ENCODE assay signal across 13 cellular contexts in genomic region chr1:185632659-185633428, GRCh38.
DNase-seq lines count a peak whose midpoint lies in the region; ATAC-seq and TF ChIP-seq lines count a peak whose summit lies in the region.
"Had no signal": no experiment of that assay in that cellular context is flagged by ENCODE, and none has a peak within 500 bp of the region (broad histone marks: within the 10 kb centered on the region; RNA-seq: fewer than 3 reads in every experiment).

No MANE protein-coding gene starts in this region.

- no peak for TF ChIP-seq CTCF in AG09309 (IDR thresholded peaks at IDR 0.05; ENCODE audit: control insufficient read depth, insufficient read depth, low read depth, low read length, missing control alignments)

- no peak overlapping the region for H3K4me3 ChIP-seq in AG09309 (ENCODE audit: control insufficient read depth, low read depth, low read length)
- H3K4me3 ChIP-seq: A549 had no signal

- DNase-seq in AG09309 (ENCODE audit: low read depth) (peak; percentile 88), LHCN-M2 (ENCODE audit: low read depth) (peak; percentile 62), amniotic epithelial cell (ENCODE audit: low read depth) (peak; percentile 98), iris pigment epithelial cell (ENCODE audit: low read depth) (peak; percentile 85), RPMI8226 (no peak), NCI-H1930 (lab: John Stamatoyannopoulos, UW) (no peak), dermis blood vessel endothelial cell (no peak)
- DNase-seq: activated CD8-positive, alpha-beta T cell treated with anti-CD3 and anti-CD28 coated beads for 36 hours; activated effector memory CD4-positive, alpha-beta T cell treated with Interleukin-2 at 50 U/mL for 16 hours; MM.1S; T-helper 9 cell had no signal

- no peak for ATAC-seq in GM21576 (IDR thresholded peaks at IDR 0.05; ENCODE audit: unreplicated experiment)
- ATAC-seq: A549; activated CD8-positive, alpha-beta T cell treated with anti-CD3 and anti-CD28 coated beads for 36 hours had no signal

Comparison
In these comparisons a context has a peak if more than half of its experiments do, and no peak if none do; other contexts are left out.
1. DNase-seq: peak in AG09309 (single experiment), LHCN-M2 (single experiment), amniotic epithelial cell (single experiment) and iris pigment epithelial cell (single experiment); none in RPMI8226 (single experiment), NCI-H1930 (0 of 2) and dermis blood vessel endothelial cell (single experiment).